Comparison of ENCODE assay signal across 15 cellular contexts in the genomic region with DNA sequence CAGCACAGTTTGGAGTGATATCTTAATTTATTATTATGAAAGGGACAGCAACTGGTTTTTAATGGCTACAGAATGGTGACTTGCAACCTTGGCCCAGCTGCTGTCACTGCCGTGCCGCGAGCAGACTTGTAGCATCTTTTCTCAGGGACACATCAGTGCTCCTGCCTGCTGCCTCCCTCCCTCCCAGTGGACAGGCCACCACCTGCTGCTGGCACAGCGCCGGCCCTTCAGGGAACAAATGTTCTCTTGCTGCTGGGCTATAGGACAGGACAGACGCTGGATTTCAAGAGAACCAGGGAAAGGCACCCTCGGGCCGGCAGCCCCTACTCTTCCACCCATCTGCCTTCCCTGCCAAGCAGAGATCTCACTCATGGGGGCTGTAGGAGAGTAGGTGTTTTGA.
DNase-seq lines count a peak whose midpoint lies in the region; ATAC-seq and TF ChIP-seq lines count a peak whose summit lies in the region.
"Had no signal": no experiment of that assay in that cellular context is flagged by ENCODE, and none has a peak within 500 bp of the region (broad histone marks: within the 10 kb centered on the region; RNA-seq: fewer than 3 reads in every experiment).

No MANE protein-coding gene starts in this region.

- H3K79me2 ChIP-seq in osteoblast (ENCODE audit: insufficient read depth, low read length) = no peaks in the 10 kb centered on the region

- no peak overlapping the region for H3K4me2 ChIP-seq in osteoblast (ENCODE audit: insufficient read depth, low read length)
- H3K4me2 ChIP-seq: BLaER1 treated with 17β-estradiol and CSF1 and Interleukin-3, amounts not matched to agents 10 nM and 100 nM had no signal

- no peak overlapping the region for H2AFZ ChIP-seq in osteoblast (ENCODE audit: low read length)
- H2AFZ ChIP-seq: GM23248 had no signal

- no peak overlapping the region for H3K4me3 ChIP-seq in osteoblast (ENCODE audit: insufficient read depth, low read length)
- H3K4me3 ChIP-seq: BLaER1 treated with 17β-estradiol and CSF1 and Interleukin-3, amounts not matched to agents 10 nM and 100 nM; GM23248; K562 had no signal

- no peaks in the 10 kb centered on the region for H3K27me3 ChIP-seq in osteoblast (ENCODE audit: insufficient read depth, low read length)
- H3K27me3 ChIP-seq: BLaER1 treated with 17β-estradiol and CSF1 and Interleukin-3, amounts not matched to agents 10 nM and 100 nM had no signal

- H3K9me3 ChIP-seq in osteoblast (ENCODE audit: low read depth, low read length) = no peaks in the 10 kb centered on the region
- H3K9me3 ChIP-seq: BLaER1 treated with 17β-estradiol and CSF1 and Interleukin-3, amounts not matched to agents 10 nM and 100 nM had no signal

- H3K27ac ChIP-seq in osteoblast (ENCODE audit: low read depth, low read length) = no peak overlapping the region
- H3K27ac ChIP-seq: BLaER1 treated with 17β-estradiol and CSF1 and Interleukin-3, amounts not matched to agents 10 nM and 100 nM; GM23248 had no signal

- no peaks in the 10 kb centered on the region for H4K20me1 ChIP-seq in osteoblast (ENCODE audit: insufficient read depth, low read length)
- H4K20me1 ChIP-seq: BLaER1 treated with 17β-estradiol and CSF1 and Interleukin-3, amounts not matched to agents 10 nM and 100 nM had no signal

- DNase-seq in NCI-H146 (lab: John Stamatoyannopoulos, UW) (peak; percentile 29), NCI-H146 treated with DMSO at 0.1 percent for 48 hours (lab: John Stamatoyannopoulos, UW; ENCODE audit: unreplicated experiment) (no peak), SHP77 treated with DMSO at 0.1 percent for 48 hours (lab: John Stamatoyannopoulos, UW) (peak; percentile 78), myocyte (ENCODE audit: low read depth) (peak; percentile 57), osteoblast (ENCODE audit: insufficient read length, low spot score, missing footprints) (no peak)
- DNase-seq: ACHN; CD4-positive, CD25-positive, alpha-beta regulatory T cell; DND-41; GF-D8; GM23248 had no signal

- ATAC-seq in HG03439 (IDR thresholded peaks at IDR 0.05; ENCODE audit: unreplicated experiment) (no peak), GM21723 (IDR thresholded peaks at IDR 0.05; ENCODE audit: unreplicated experiment) (no peak)
- ATAC-seq: HCT116, K562 had no signal

- H3K4me1 ChIP-seq in osteoblast (ENCODE audit: insufficient read depth, low read length) = no peaks in the 10 kb centered on the region
- H3K4me1 ChIP-seq: BLaER1 treated with 17β-estradiol and CSF1 and Interleukin-3, amounts not matched to agents 10 nM and 100 nM had no signal

- H3K36me3 ChIP-seq in osteoblast (ENCODE audit: insufficient read depth, low read length) = no peaks in the 10 kb centered on the region
- H3K36me3 ChIP-seq: BLaER1 treated with 17β-estradiol and CSF1 and Interleukin-3, amounts not matched to agents 10 nM and 100 nM had no signal

- TF ChIP-seq CTCF in osteoblast (IDR thresholded peaks at IDR 0.05; ENCODE audit: extremely low read depth, low read depth, low read length) = no peak

Comparison
In these comparisons a context has a peak if more than half of its experiments do, and no peak if none do; other contexts are left out.
1. DNase-seq: peak in NCI-H146 (single experiment), SHP77 treated with DMSO at 0.1 percent for 48 hours (single experiment) and myocyte (single experiment); none in NCI-H146 treated with DMSO at 0.1 percent for 48 hours (single experiment) and osteoblast (single experiment).